Comparison of ENCODE assay signal across 20 cellular contexts in genomic region chr2:64867253-64867996, GRCh38.
"Had no signal": no experiment of that assay in that cellular context is flagged by ENCODE, and none has a peak within 500 bp of the region (broad histone marks: within the 10 kb centered on the region; RNA-seq: fewer than 3 reads in every experiment).

No MANE protein-coding gene starts in this region.

- H3K4me3 Mint-ChIP-seq: activated CD4-positive, alpha-beta memory T cell treated with anti-CD3 and anti-CD28 coated beads for 36 hours; activated naive CD4-positive, alpha-beta T cell treated with anti-CD3 and anti-CD28 coated beads for 36 hours had no signal

- ATAC-seq: left lung; naive thymus-derived CD8-positive, alpha-beta T cell; right cardiac atrium; T-helper 17 cell had no signal

- H3K4me2 ChIP-seq: hepatocyte had no signal

- H3K36me3 ChIP-seq: cardiac muscle cell, left lung, thoracic aorta, vagina had no signal

- H3K79me2 ChIP-seq: hepatocyte, parathyroid adenoma had no signal

- H3K36me3 Mint-ChIP-seq: activated CD4-positive, alpha-beta memory T cell treated with anti-CD3 and anti-CD28 coated beads for 36 hours; immature natural killer cell; naive thymus-derived CD8-positive, alpha-beta T cell; type B pancreatic cell had no signal

- H3K27ac ChIP-seq: cardiac muscle cell, hepatocyte, left lung, parathyroid adenoma, skin epidermis, thoracic aorta had no signal

- H3K4me3 ChIP-seq: cardiac muscle cell, hepatocyte, left lung, lung, skin epidermis, thoracic aorta, vagina had no signal

- H3K9me3 ChIP-seq: thoracic aorta, vagina had no signal

- H2AFZ ChIP-seq: hepatocyte had no signal

- DNase-seq: activated CD4-positive, alpha-beta memory T cell treated with anti-CD3 and anti-CD28 coated beads for 36 hours; activated CD4-positive, alpha-beta T cell treated with anti-CD3 and anti-CD28 coated beads for 48 hours; activated naive CD4-positive, alpha-beta T cell treated with anti-CD3 and anti-CD28 coated beads for 36 hours; activated T-cell treated with anti-CD3 and anti-CD28 coated beads, Interleukin-2, amount 50 U/mL, for 48 hours; effector CD4-positive, alpha-beta T cell; foreskin melanocyte; immature natural killer cell; naive thymus-derived CD8-positive, alpha-beta T cell; stimulated activated CD4-positive, alpha-beta T cell treated with anti-CD3 and anti-CD28 coated beads, Interleukin-1b, Interleukin-23, amount 100 ng/mL, for 48 hours; T-helper 17 cell had no signal

- H3K27me3 ChIP-seq: cardiac muscle cell, left lung, vagina had no signal

- H3K27ac Mint-ChIP-seq: activated CD4-positive, alpha-beta memory T cell treated with anti-CD3 and anti-CD28 coated beads for 36 hours; activated naive CD4-positive, alpha-beta T cell treated with anti-CD3 and anti-CD28 coated beads for 36 hours; immature natural killer cell; T-helper 17 cell had no signal

- H3K9ac ChIP-seq: parathyroid adenoma had no signal

- H3K9me3 Mint-ChIP-seq: activated CD4-positive, alpha-beta memory T cell treated with anti-CD3 and anti-CD28 coated beads for 36 hours; activated naive CD4-positive, alpha-beta T cell treated with anti-CD3 and anti-CD28 coated beads for 36 hours; immature natural killer cell; naive thymus-derived CD8-positive, alpha-beta T cell; type B pancreatic cell had no signal
